In genomic region chr3:165355316-165355715, GRCh38 we compare ENCODE assay signal across 24 cellular contexts.
"Had no signal": no experiment of that assay in that cellular context is flagged by ENCODE, and none has a peak within 500 bp of the region (broad histone marks: within the 10 kb centered on the region; RNA-seq: fewer than 3 reads in every experiment).

No MANE protein-coding gene starts in this region.

- H3K4me1 ChIP-seq: SJSA1 had no signal

- H3K4me3 ChIP-seq: SJSA1, SK-N-MC had no signal

- ATAC-seq: T-cell had no signal

- H3K36me3 ChIP-seq: SJSA1 had no signal

- H3K27me3 ChIP-seq: SJSA1 had no signal

- FAIRE-seq: RCC 7860 had no signal

- H3K9me3 ChIP-seq: SJSA1 had no signal

- H3K27ac ChIP-seq: SJSA1, SK-N-MC had no signal

- DNase-seq: KBM-7; MV-4-11; NCI-H1048; NCI-H1105; NCI-H1417; NCI-H1436 treated with DMSO at 0.1 percent for 48 hours; NCI-H1694; NCI-H187 treated with DMSO at 0.1 percent for 48 hours; NCI-H2171; NCI-H226; NCI-H446; NCI-H510A; NCI-H524 treated with DMSO at 0.1 percent for 48 hours; NCI-H69; NCI-H774; NK-92 treated with Interleukin-12 subunit alpha and Interleukin-12 subunit beta, amount 100 ng/mL, for 24 hours; Right ventricle myocardium superior; RPMI8226; SIG-M5; SW 1271; T-cell had no signal
